ENCODE assay signal across 9 cellular contexts in the genomic region with DNA sequence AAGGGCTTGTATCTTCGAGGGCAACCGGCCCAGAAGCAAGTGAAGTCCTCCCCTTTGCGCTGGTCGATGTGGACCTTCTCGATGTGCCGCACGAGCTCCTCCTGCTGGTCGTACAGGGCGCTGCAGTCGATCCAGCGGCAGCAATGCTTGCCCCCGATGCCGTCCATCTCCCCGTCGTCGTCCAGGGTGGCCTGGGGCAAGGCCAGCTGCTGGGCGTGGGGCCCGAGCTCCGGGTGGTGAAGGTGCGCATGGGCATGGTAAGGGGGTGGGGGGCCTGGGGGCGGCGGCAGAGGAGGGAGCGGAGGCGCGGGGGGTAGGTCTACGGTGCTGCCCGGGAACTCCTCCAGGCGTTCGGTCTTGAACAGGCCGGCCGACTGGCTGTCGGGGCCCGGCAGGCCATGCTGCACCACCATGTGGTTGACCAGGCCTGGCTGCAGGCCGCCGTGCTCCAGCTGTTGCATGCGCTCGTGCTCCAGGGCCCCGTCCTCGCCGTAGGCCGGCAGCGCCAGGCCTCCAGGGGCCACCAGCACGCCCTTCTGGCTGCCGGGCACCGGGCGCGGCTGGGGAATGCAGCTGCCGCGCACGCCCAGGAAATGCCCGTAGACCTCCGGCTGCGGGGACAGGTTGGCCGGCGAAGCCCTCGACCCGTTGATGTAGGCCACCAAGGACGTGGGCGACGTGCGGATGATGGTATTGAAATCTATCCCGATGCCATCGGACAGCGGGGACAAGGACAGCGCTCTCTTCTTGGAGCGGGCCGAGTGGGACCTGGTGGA.
DNase-seq lines count a peak whose midpoint lies in the region; ATAC-seq, FAIRE-seq and TF ChIP-seq lines count a peak whose summit lies in the region.
"Had no signal": no experiment of that assay in that cellular context is flagged by ENCODE, and none has a peak within 500 bp of the region (broad histone marks: within the 10 kb centered on the region; RNA-seq: fewer than 3 reads in every experiment).

No MANE protein-coding gene starts in this region.

- no peak for FAIRE-seq in GM18507 (lab: Jason Lieb, UNC)

- no peak overlapping the region for H3K4me2 ChIP-seq in OCI-LY1 (ENCODE audit: low read length)

- H3K36me3 ChIP-seq in OCI-LY1 (ENCODE audit: insufficient read depth, low read length) = no peaks in the 10 kb centered on the region
- no peaks in the 10 kb centered on the region for H3K36me3 ChIP-seq in right lobe of liver
- H3K36me3 ChIP-seq in transverse colon = no peaks in the 10 kb centered on the region
- H3K36me3 ChIP-seq: SJSA1 had no signal

- H3K27ac ChIP-seq in OCI-LY1 (ENCODE audit: low read depth, low read length, poor library complexity, severe bottlenecking) = no peak overlapping the region
- H3K27ac ChIP-seq in right lobe of liver = no peak overlapping the region
- no peak overlapping the region for H3K27ac ChIP-seq in transverse colon
- H3K27ac ChIP-seq: SJSA1 had no signal

- H3K9ac ChIP-seq in OCI-LY1 (ENCODE audit: low read length) = no peak overlapping the region

- in situ Hi-C loops in transverse colon (cut with MboI; ENCODE audit: low pct_ligation_motif_present in 1 of 4, low pct_unique_long_range_greater_than_20kb in 1 of 4, low sequenced_read_pairs in 3 of 4) = no loop called here

- H3K9me2 ChIP-seq in OCI-LY1 (ENCODE audit: low read depth, low read length) = no peaks in the 10 kb centered on the region

- H3K4me1 ChIP-seq in OCI-LY1 (ENCODE audit: insufficient read depth, low read length, severe bottlenecking) (no peaks in the 10 kb centered on the region), right lobe of liver (no peaks in the 10 kb centered on the region), transverse colon (peaks cover 10 to 32% (median 17%) of the 10 kb centered on the region in 4 donors)
- H3K4me1 ChIP-seq: SJSA1 had no signal

- H3K4me3 ChIP-seq in OCI-LY1 (ENCODE audit: low read depth, low read length, poor library complexity, severe bottlenecking) (no peak overlapping the region), right lobe of liver (no peak overlapping the region), transverse colon (no peak overlapping the region)
- H3K4me3 ChIP-seq: SJSA1 had no signal

- H3K27me3 ChIP-seq in OCI-LY1 (ENCODE audit: insufficient read depth, low read length) (0 out of 2 replicates have a peak, but pooled peaks cover 3% of the 10 kb centered on the region), right lobe of liver (no peaks in the 10 kb centered on the region), transverse colon (no peaks in the 10 kb centered on the region)
- H3K27me3 ChIP-seq: SJSA1 had no signal

- TF ChIP-seq POLR2A in right lobe of liver (IDR thresholded peaks at IDR 0.05) (no peak), transverse colon (IDR thresholded peaks at IDR 0.05) (no peak)

- DNase-seq in GM18507 (ENCODE audit: extremely low spot score, insufficient read length, low read depth) (peak; percentile 28), right lobe of liver (peak; percentile 22 to 58 (median 49)), transverse colon (peak; percentile 19), DMS153 treated with DMSO at 0.1 percent for 48 hours (lab: John Stamatoyannopoulos, UW; ENCODE audit: unreplicated experiment) (no peak), midbrain (lab: John Stamatoyannopoulos, UW) (no peak)
- peak; percentile 55 for DNase-seq in activated naive CD4-positive, alpha-beta T cell treated with Interleukin-2 at 50 U/mL for 16 hours

- no peaks in the 10 kb centered on the region for H4K20me1 ChIP-seq in OCI-LY1 (ENCODE audit: insufficient read depth, low read length)

- H3K79me2 ChIP-seq in OCI-LY1 (ENCODE audit: insufficient read depth, low read length) = no peaks in the 10 kb centered on the region

- H3K9me3 ChIP-seq in OCI-LY1 (ENCODE audit: low read length) = no peaks in the 10 kb centered on the region
- no peaks in the 10 kb centered on the region for H3K9me3 ChIP-seq in right lobe of liver
- H3K9me3 ChIP-seq in transverse colon = no peaks in the 10 kb centered on the region
- H3K9me3 ChIP-seq: SJSA1 had no signal

- no peak for TF ChIP-seq EP300 in transverse colon (IDR thresholded peaks at IDR 0.05; ENCODE audit: low read depth)

- TF ChIP-seq CTCF in OCI-LY1 (IDR thresholded peaks at IDR 0.05; ENCODE audit: low read length) (peak; percentile 90), right lobe of liver (IDR thresholded peaks at IDR 0.05) (peak in 2 of 4 donors; percentile 21 to 41), transverse colon (IDR thresholded peaks at IDR 0.05) (peak in 3 of 5 experiments; percentile 17 to 28 (median 20))

- no peaks in the 10 kb centered on the region for H3F3A ChIP-seq in OCI-LY1 (ENCODE audit: insufficient read depth, low read length)

- no peak overlapping the region for H2AFZ ChIP-seq in OCI-LY1 (ENCODE audit: low read length)

- ATAC-seq in right lobe of liver (peak in 3 of 4 donors; percentile 31 to 48 (median 46)), HG03342 (IDR thresholded peaks at IDR 0.05; ENCODE audit: unreplicated experiment) (no peak)

- 97% methylated on average over 25 of the region's 67 CpGs for WGBS in right lobe of liver (ENCODE audit: insufficient coverage, low coverage, low lambda C conversion rate, missing lambda C conversion rate)
- 95% methylated on average over 45 of the region's 67 CpGs; no CpG with 5 or more reads in 1 of the 2 donors for WGBS in transverse colon (ENCODE audit: low coverage in 1 of 2), 2 donors

- intact Hi-C loops in right lobe of liver (cut with DNase I) (no loop called here), transverse colon (cut with DNase I; ENCODE audit: low total_unique reads) (no loop called here)

Comparison
In these comparisons a context has a peak if more than half of its experiments do, and no peak if none do; other contexts are left out.
1. DNase-seq: peak in GM18507 (single experiment), activated naive CD4-positive, alpha-beta T cell treated with Interleukin-2 at 50 U/mL for 16 hours (single experiment), right lobe of liver (3 of 3) and transverse colon (single experiment); none in DMS153 treated with DMSO at 0.1 percent for 48 hours (single experiment) and midbrain (single experiment).